Comparison of ENCODE assay signal across 20 cellular contexts in genomic region chr10:120479506-120479905, GRCh38. TPM values are rescaled to one million over a fixed set of nuclear protein-coding genes. Genes with fewer than 3 reads are reported as not detected.
"Had no signal": no experiment of that assay in that cellular context is flagged by ENCODE, and none has a peak within 500 bp of the region (broad histone marks: within the 10 kb centered on the region; RNA-seq: fewer than 3 reads in every experiment).

No MANE protein-coding gene starts in this region.

- H3K27ac Mint-ChIP-seq: endodermal cell; naive thymus-derived CD4-positive, alpha-beta T cell had no signal

- ATAC-seq: heart left ventricle; naive thymus-derived CD4-positive, alpha-beta T cell had no signal

- H3K4me1 ChIP-seq: heart left ventricle, transverse colon had no signal

- H3K27ac ChIP-seq: coronary artery, heart left ventricle, neutrophil, stomach, thoracic aorta, transverse colon had no signal

- DNase-seq: effector CD4-positive, alpha-beta T cell; endodermal cell; heart left ventricle; hypothalamus; naive thymus-derived CD4-positive, alpha-beta T cell; posterior cingulate gyrus; small intestine; stimulated activated CD4-positive, alpha-beta T cell treated with anti-CD3 and anti-CD28 coated beads, Interleukin-12 subunit alpha, Interleukin-12 subunit beta, amount 100 ng/mL, for 4 hours; stimulated activated naive CD4-positive, alpha-beta T cell; stomach; substantia nigra; transverse colon had no signal

- H3K4me3 Mint-ChIP-seq: endodermal cell; naive thymus-derived CD4-positive, alpha-beta T cell had no signal

- H3K4me1 Mint-ChIP-seq: endodermal cell had no signal

- H3K4me3 ChIP-seq: coronary artery, heart left ventricle, stomach, thoracic aorta, transverse colon had no signal

- H3K9me3 ChIP-seq: neutrophil, thoracic aorta, transverse colon had no signal

- H3K27me3 ChIP-seq: neutrophil, stomach, transverse colon had no signal

- H3K36me3 ChIP-seq: heart left ventricle, neutrophil, stomach, thoracic aorta, transverse colon had no signal

- FAIRE-seq: frontal cortex, islet of Langerhans, small intestine had no signal

RNA-seq across cellular contexts. Expression of gene PLPP4, which starts 22.5 kb away (rescaled TPM):
- total RNA-seq: dermis microvascular lymphatic vessel endothelial cell; mononuclear cell; naive thymus-derived CD4-positive, alpha-beta T cell; stomach; thoracic aorta; ureter had no signal
